ENCODE assay signal across 10 cellular contexts in the genomic region with DNA sequence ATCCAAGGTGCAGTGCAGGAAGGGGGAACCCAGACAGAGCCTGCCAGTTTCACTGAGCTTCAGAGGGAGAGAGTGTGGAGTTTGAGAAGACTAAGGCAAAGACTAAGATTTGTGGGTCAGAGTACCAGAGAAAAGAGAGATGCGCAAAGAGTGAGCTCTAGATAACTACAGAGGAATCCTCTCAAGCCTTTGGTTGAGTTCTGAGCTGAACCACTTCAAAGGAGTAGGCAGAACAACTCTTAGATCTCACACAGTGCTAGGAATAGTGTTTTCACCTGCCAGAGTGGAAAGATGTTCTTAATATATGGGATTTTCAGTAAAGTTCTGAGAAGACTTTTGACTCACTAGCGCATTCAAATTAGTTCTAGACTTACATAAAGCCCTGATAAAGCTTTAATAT.
"Had no signal": no experiment of that assay in that cellular context is flagged by ENCODE, and none has a peak within 500 bp of the region (broad histone marks: within the 10 kb centered on the region; RNA-seq: fewer than 3 reads in every experiment).

No MANE protein-coding gene starts in this region.

- ATAC-seq: foreskin keratinocyte, left lung had no signal

- H3K9me3 ChIP-seq: left lung, thyroid gland had no signal

- H3K27ac Mint-ChIP-seq: T-helper 2 cell treated with Interferon-gamma antibody and Interleukin-4, amounts not matched to agents 5 μg/mL and 100 μg/mL, for 36 hours had no signal

- H3K4me3 Mint-ChIP-seq: T-helper 2 cell treated with Interferon-gamma antibody and Interleukin-4, amounts not matched to agents 5 μg/mL and 100 μg/mL, for 36 hours had no signal

- H3K4me1 ChIP-seq: ascending aorta, foreskin keratinocyte, left lung, thyroid gland had no signal

- H3K27me3 ChIP-seq: ascending aorta, foreskin keratinocyte, left lung, thyroid gland had no signal

- H3K36me3 ChIP-seq: ascending aorta, thyroid gland had no signal

- H3K27ac ChIP-seq: ascending aorta, foreskin keratinocyte, left lung, thyroid gland had no signal

- H3K4me3 ChIP-seq: ascending aorta, left lung, thyroid gland had no signal

- DNase-seq: foreskin keratinocyte; head of caudate nucleus; islet precursor cell; left lung; SHP77 treated with DMSO at 0.1 percent for 48 hours; stimulated activated CD4-positive, alpha-beta T cell treated with anti-CD3 and anti-CD28 coated beads, Interleukin-12 subunit alpha, Interleukin-12 subunit beta, amount 100 ng/mL, for 4 hours; stimulated activated CD4-positive, alpha-beta T cell treated with anti-CD3 and anti-CD28 coated beads, Interleukin-2, amount 100 ng/mL, for 48 hours; thyroid gland had no signal
